ENCODE assay signal across 8 cellular contexts in the genomic region with DNA sequence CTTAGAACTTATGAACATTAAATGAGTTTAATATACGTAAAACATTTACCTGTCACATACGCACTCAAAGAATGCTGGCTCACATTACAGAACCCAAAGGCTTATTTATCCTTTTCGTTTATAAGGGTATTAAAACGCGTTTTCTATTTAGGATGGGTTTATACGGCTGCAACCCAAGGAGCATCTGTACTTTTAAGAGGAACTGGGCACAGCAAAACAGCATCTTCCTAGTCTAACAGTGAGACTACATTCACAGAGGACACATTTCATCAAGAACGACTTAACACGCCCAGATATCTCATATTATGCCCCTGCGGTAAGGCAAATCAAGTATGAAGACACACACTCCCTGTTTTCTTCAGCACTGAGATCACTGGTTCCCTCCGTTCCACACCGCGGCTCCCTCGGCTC. TPM values are rescaled to one million over a fixed set of nuclear protein-coding genes. Genes with fewer than 3 reads are reported as not detected.
A peak's percentile ranks its signal among the peaks of the same experiment; 100 is the strongest.
DNase-seq lines count a peak whose midpoint lies in the region; ATAC-seq and TF ChIP-seq lines count a peak whose summit lies in the region.

No MANE protein-coding gene starts in this region.

- no peaks in the 10 kb centered on the region; the same call in 1 of the 2 replicates for H3K4me1 ChIP-seq in ES-I3 (ENCODE audit: insufficient read depth, low read length)
- H3K4me1 ChIP-seq in breast epithelium: peaks cover 0 to 14% of the 10 kb centered on the region in 2 donors
- H3K4me1 ChIP-seq in mucosa of stomach (ENCODE audit: control insufficient read depth, insufficient read depth, low read length): peaks cover 6% of the 10 kb centered on the region

- no peak for TF ChIP-seq POLR2A in breast epithelium (IDR thresholded peaks at IDR 0.05)

- H3K9me3 ChIP-seq in ES-I3 (ENCODE audit: control insufficient read depth, insufficient read depth, low read length) (no peaks in the 10 kb centered on the region), breast epithelium (no peaks in the 10 kb centered on the region), mucosa of stomach (ENCODE audit: control insufficient read depth, low read length) (no peaks in the 10 kb centered on the region)

- H3K4me3 ChIP-seq in breast epithelium (peak overlapping the region; percentile 70 to 95 (median 77)), mucosa of stomach (ENCODE audit: low read length) (peak overlapping the region; percentile 81)

- peak overlapping the region; percentile 76 for H3K9ac ChIP-seq in ES-I3 (ENCODE audit: low read depth, low read length)
- peak overlapping the region; percentile 97 for H3K9ac ChIP-seq in mucosa of stomach (ENCODE audit: low read length)

- ATAC-seq in GM21529 (IDR thresholded peaks at IDR 0.05; ENCODE audit: unreplicated experiment): peak; percentile 34

- H3K27me3 ChIP-seq in breast epithelium (no peaks in the 10 kb centered on the region), mucosa of stomach (ENCODE audit: control insufficient read depth, insufficient read depth, low read length) (no peaks in the 10 kb centered on the region)

- peak overlapping the region; percentile 97 to 99 for H3K27ac ChIP-seq in breast epithelium

- no peak for TF ChIP-seq CTCF in breast epithelium (IDR thresholded peaks at IDR 0.05)

- H3K36me3 ChIP-seq in ES-I3 (ENCODE audit: insufficient read depth, low read length) (no peaks in the 10 kb centered on the region), breast epithelium (no peaks in the 10 kb centered on the region), mucosa of stomach (ENCODE audit: control insufficient read depth, insufficient read depth, low read length) (no peaks in the 10 kb centered on the region)

- DNase-seq in KG1 (lab: John Stamatoyannopoulos, UW) (peak; percentile 53), breast epithelium (ENCODE audit: low spot score in 2 of 2) (no peak), NCI-H2196 treated with DMSO at 0.1 percent for 48 hours (lab: John Stamatoyannopoulos, UW; ENCODE audit: unreplicated experiment) (no peak), ureter (ENCODE audit: low spot score) (no peak), SK-N-DZ (ENCODE audit: low spot score) (no peak)

- intact Hi-C loops in breast epithelium (cut with DNase I; ENCODE audit: low total_unique reads): loop anchor here (2.0 kb wide), 1 partner anchor 67 kb away; a partner anchor contains a TSS

RNA-seq across cellular contexts. Expression of a gene that starts 0.5 kb away (rescaled TPM):
- total RNA-seq in breast epithelium: 100 to 1,000 TPM in 2 of 3 donors, 10 to 100 TPM in 1; 85.9 to 185 (median 118) TPM
- 92.4 TPM for total RNA-seq in ureter
- polyA plus RNA-seq in SK-N-DZ (2014; cell fraction: cytosol; rRNA removed): 43.8 and 80.3 TPM in 2 replicates
- polyA plus RNA-seq in SK-N-DZ (2014; cell fraction: nucleus; rRNA removed): 329 and 349 TPM in 2 replicates
